In genomic region chr3:115134648-115135347, GRCh38 we compare ENCODE assay signal across 30 cellular contexts.
"Had no signal": no experiment of that assay in that cellular context is flagged by ENCODE, and none has a peak within 500 bp of the region (broad histone marks: within the 10 kb centered on the region; RNA-seq: fewer than 3 reads in every experiment).

No MANE protein-coding gene starts in this region.

- H3K36me3 ChIP-seq: colonic mucosa, esophagus muscularis mucosa, gastroesophageal sphincter, heart left ventricle, neutrophil, prostate gland, right atrium auricular region, suprapubic skin, transverse colon, upper lobe of right lung, uterus had no signal

- H3K4me3 ChIP-seq: colonic mucosa, esophagus muscularis mucosa, gastroesophageal sphincter, heart left ventricle, lung, prostate gland, right atrium auricular region, smooth muscle cell, suprapubic skin, transverse colon, upper lobe of right lung, uterus had no signal

- H3K4me2 ChIP-seq: smooth muscle cell had no signal

- H3K4me1 ChIP-seq: colonic mucosa, gastroesophageal sphincter, parathyroid adenoma, prostate gland, suprapubic skin, transverse colon, upper lobe of right lung, uterus had no signal

- H3K4me3 Mint-ChIP-seq: dendritic cell treated with granulocyte-macrophage colony-stimulating factor and Interleukin-4, amounts not matched to agents 40 ng/mL and 50 ng/mL, for 4 days; immature natural killer cell; memory B cell; natural killer cell; neural crest cell; stimulated activated naive CD8-positive, alpha-beta T cell treated with anti-CD3 and anti-CD28 coated beads, Interleukin-15, amount 100 ng/mL, for 72 hours had no signal

- DNase-seq: colonic mucosa; effector CD8-positive, alpha-beta T cell; foreskin keratinocyte; heart left ventricle; hippocampal formation; immature natural killer cell; islet precursor cell; natural killer cell; stimulated activated CD4-positive, alpha-beta T cell treated with anti-CD3 and anti-CD28 coated beads, Interleukin-12 subunit alpha, Interleukin-12 subunit beta, amount 100 ng/mL, for 4 hours; stimulated activated CD4-positive, alpha-beta T cell treated with anti-CD3 and anti-CD28 coated beads, Interleukin-1b, Interleukin-23, amount 100 ng/mL, for 48 hours; stimulated activated CD4-positive, alpha-beta T cell treated with anti-CD3 and anti-CD28 coated beads, Interleukin-4, amount 100 ng/mL, for 1 hour; stimulated activated CD8-positive, alpha-beta memory T cell treated with anti-CD3 and anti-CD28 coated beads, Interleukin-4, amount 100 ng/mL, for 48 hours; stimulated activated naive CD4-positive, alpha-beta T cell; stimulated activated naive CD8-positive, alpha-beta T cell treated with anti-CD3 and anti-CD28 coated beads, Interleukin-15, amount 100 ng/mL, for 72 hours; transverse colon; upper lobe of right lung; uterus had no signal

- H3K27ac Mint-ChIP-seq: dendritic cell treated with granulocyte-macrophage colony-stimulating factor and Interleukin-4, amounts not matched to agents 40 ng/mL and 50 ng/mL, for 4 days; immature natural killer cell; memory B cell; natural killer cell; stimulated activated naive CD8-positive, alpha-beta T cell treated with anti-CD3 and anti-CD28 coated beads, Interleukin-15, amount 100 ng/mL, for 72 hours had no signal

- H3K36me3 Mint-ChIP-seq: immature natural killer cell, natural killer cell had no signal

- H3K27me3 ChIP-seq: colonic mucosa, esophagus muscularis mucosa, foreskin keratinocyte, gastroesophageal sphincter, heart left ventricle, neutrophil, right atrium auricular region, suprapubic skin, transverse colon, upper lobe of right lung, uterus had no signal

- H3K4me1 Mint-ChIP-seq: immature natural killer cell, neural crest cell had no signal

- ATAC-seq: foreskin keratinocyte; gastroesophageal sphincter; heart left ventricle; natural killer cell; sciatic nerve; stimulated activated naive CD8-positive, alpha-beta T cell treated with anti-CD3 and anti-CD28 coated beads, Interleukin-15, amount 100 ng/mL, for 72 hours; upper lobe of right lung had no signal

- H3K9me3 ChIP-seq: colonic mucosa, esophagus muscularis mucosa, gastroesophageal sphincter, neutrophil, prostate gland, right atrium auricular region, transverse colon, upper lobe of right lung, uterus had no signal

- H3K27me3 Mint-ChIP-seq: dendritic cell treated with granulocyte-macrophage colony-stimulating factor and Interleukin-4, amounts not matched to agents 40 ng/mL and 50 ng/mL, for 4 days; memory B cell; stimulated activated naive CD8-positive, alpha-beta T cell treated with anti-CD3 and anti-CD28 coated beads, Interleukin-15, amount 100 ng/mL, for 72 hours had no signal

- H3K9ac ChIP-seq: parathyroid adenoma had no signal

- H3K9me3 Mint-ChIP-seq: dendritic cell treated with granulocyte-macrophage colony-stimulating factor and Interleukin-4, amounts not matched to agents 40 ng/mL and 50 ng/mL, for 4 days; immature natural killer cell; natural killer cell; neural crest cell; stimulated activated naive CD8-positive, alpha-beta T cell treated with anti-CD3 and anti-CD28 coated beads, Interleukin-15, amount 100 ng/mL, for 72 hours had no signal

- H2AFZ ChIP-seq: parathyroid adenoma had no signal

- H3K27ac ChIP-seq: colonic mucosa, esophagus muscularis mucosa, foreskin keratinocyte, gastroesophageal sphincter, heart left ventricle, neutrophil, parathyroid adenoma, prostate gland, right atrium auricular region, suprapubic skin, transverse colon, upper lobe of right lung, uterus had no signal
